8 cellular contexts compared by ENCODE assay signal in genomic region chr10:73246783-73247508, GRCh38. TPM values are rescaled to one million over a fixed set of nuclear protein-coding genes. Genes with fewer than 3 reads are reported as not detected.
DNase-seq lines count a peak whose midpoint lies in the region; ATAC-seq and TF ChIP-seq lines count a peak whose summit lies in the region.

Gene DNAJC9, minus strand, starts transcription at chr10:73247255. Its CDS starts 66 bp downstream, at chr10:73247189.

- peaks cover 25% of the 10 kb centered on the region for H3K36me3 ChIP-seq in BE2C

- H3K27ac ChIP-seq in cingulate gyrus (ENCODE audit: low read depth, low read length) = peak within 1 kb of the TSS; percentile 34

- peak within 1 kb of the TSS; percentile 91 for H3K4me3 ChIP-seq in BE2C (ENCODE audit: low read depth, low read length)

- ATAC-seq in HG03442 (IDR thresholded peaks at IDR 0.05; ENCODE audit: unreplicated experiment) (peak; percentile 81), left colon (peak; percentile 85)

- no peaks in the 10 kb centered on the region; the same call in 1 of the 2 replicates for H3K4me1 ChIP-seq in BE2C

- H3K27me3 ChIP-seq in BE2C = no peaks in the 10 kb centered on the region

- DNase-seq in BE2C (peak; percentile 96), GM19238 (ENCODE audit: insufficient read length, low spot score) (peak; percentile 73), NCI-H510A treated with DMSO at 0.1 percent for 48 hours (lab: John Stamatoyannopoulos, UW) (peak; percentile 87), left colon (peak; percentile 95 to 99)
- DNase-seq in activated CD4-positive, alpha-beta T cell treated with anti-CD3 and anti-CD28 coated beads for 4 hours = peak; percentile 95 to 98
- peak; percentile 97 for DNase-seq in stimulated activated CD4-positive, alpha-beta T cell treated with anti-CD3 and anti-CD28 coated beads, Interleukin-1b, Interleukin-23, amount 100 ng/mL, for 48 hours

- intact Hi-C loops in left colon (cut with DNase I, micrococcal nuclease) = no loop called here

- no peak for TF ChIP-seq CTCF in BE2C (IDR thresholded peaks at IDR 0.05; ENCODE audit: low read depth, low read length)

- no peaks in the 10 kb centered on the region for H3K9me3 ChIP-seq in BE2C

RNA-seq across cellular contexts. Expression of gene DNAJC9, which starts in this region (rescaled TPM):
- polyA plus RNA-seq in BE2C (2012; ENCODE audit: insufficient read depth, insufficient read length, low read depth) = 48.5 TPM
- 10 to 100 TPM; 11.8 to 15.9 TPM for total RNA-seq in left colon

Comparison
In these comparisons a context has a peak if more than half of its experiments do, and no peak if none do; other contexts are left out.
1. Peak in every context shown above with its lines: DNase-seq, ATAC-seq, H3K4me3 ChIP-seq and H3K27ac ChIP-seq.